ENCODE assay signal across 8 cellular contexts in genomic region chr16:78782572-78782971, GRCh38.
"Had no signal": no experiment of that assay in that cellular context is flagged by ENCODE, and none has a peak within 500 bp of the region (broad histone marks: within the 10 kb centered on the region; RNA-seq: fewer than 3 reads in every experiment).

No MANE protein-coding gene starts in this region.

- H3K9me3 Mint-ChIP-seq: GM23338, H9 had no signal

- ATAC-seq: GM23338 had no signal

- FAIRE-seq: H1, H54 had no signal

- H3K4me3 ChIP-seq: GM23338 had no signal

- H3K4me3 Mint-ChIP-seq: GM23338, H9, HFFc6, IgD-negative memory B cell had no signal

- H3K27ac ChIP-seq: HL-60 had no signal

- H3K27ac Mint-ChIP-seq: GM23338, H9, HFFc6 had no signal

- H2AFZ ChIP-seq: GM23338 had no signal

- H3K4me2 ChIP-seq: GM23338 had no signal

- DNase-seq: H9, HCEC 1CT, HFFc6 had no signal
